Comparison of ENCODE assay signal across 18 cellular contexts in genomic region chr3:99751649-99752048, GRCh38.
DNase-seq lines count a peak whose midpoint lies in the region; ATAC-seq and TF ChIP-seq lines count a peak whose summit lies in the region.
"Had no signal": no experiment of that assay in that cellular context is flagged by ENCODE, and none has a peak within 500 bp of the region (broad histone marks: within the 10 kb centered on the region; RNA-seq: fewer than 3 reads in every experiment).

No MANE protein-coding gene starts in this region.

- H2AFZ ChIP-seq in osteoblast (ENCODE audit: low read length), result no peak overlapping the region

- H3K4me1 ChIP-seq in RWPE2 (ENCODE audit: insufficient read depth, poor library complexity, severe bottlenecking) (peaks cover 20% of the 10 kb centered on the region), osteoblast (ENCODE audit: insufficient read depth, low read length) (peaks cover 58% of the 10 kb centered on the region)
- H3K4me1 ChIP-seq: BLaER1 had no signal

- H3K36me3 ChIP-seq in RWPE2 (ENCODE audit: low read depth) (peaks cover 19% of the 10 kb centered on the region), osteoblast (ENCODE audit: insufficient read depth, low read length) (peaks cover 56% of the 10 kb centered on the region)
- H3K36me3 ChIP-seq: BLaER1 had no signal

- H3K4me3 ChIP-seq in RWPE2 (ENCODE audit: severe bottlenecking) (no peak overlapping the region), epithelial cell of proximal tubule (ENCODE audit: low read depth, low read length) (no peak overlapping the region), osteoblast (ENCODE audit: insufficient read depth, low read length) (no peak overlapping the region)
- H3K4me3 ChIP-seq: BLaER1 had no signal

- ATAC-seq in RWPE2 (ENCODE audit: low read depth), result peak; percentile 75
- ATAC-seq in HG03097 (IDR thresholded peaks at IDR 0.05; ENCODE audit: low FRiP score, unreplicated experiment), result no peak
- no peak for ATAC-seq in GM21360 (IDR thresholded peaks at IDR 0.05; ENCODE audit: unreplicated experiment)
- no peak for ATAC-seq in stimulated activated naive CD8-positive, alpha-beta T cell treated with anti-CD3 and anti-CD28 coated beads, Interleukin-15, Interleukin-2, amounts not matched to agents 100 U/mL and 50 U/mL, for 24 hours
- ATAC-seq: activated T-cell treated with anti-CD3 and anti-CD28 coated beads, Interleukin-2, amount 50 U/mL, for 72 hours had no signal

- no peaks in the 10 kb centered on the region for H4K20me1 ChIP-seq in osteoblast (ENCODE audit: insufficient read depth, low read length)
- H4K20me1 ChIP-seq: BLaER1 had no signal

- H3K9me3 ChIP-seq in RWPE2 (ENCODE audit: severe bottlenecking) (no peaks in the 10 kb centered on the region), osteoblast (ENCODE audit: low read depth, low read length) (no peaks in the 10 kb centered on the region)
- H3K9me3 ChIP-seq: BLaER1 had no signal

- H3K27me3 ChIP-seq in RWPE2 (ENCODE audit: insufficient read depth, poor library complexity, severe bottlenecking) (no peaks in the 10 kb centered on the region), osteoblast (ENCODE audit: insufficient read depth, low read length) (no peaks in the 10 kb centered on the region)
- H3K27me3 ChIP-seq: BLaER1 had no signal

- DNase-seq in Daoy (ENCODE audit: low read depth), result peak; percentile 49
- DNase-seq in RWPE2 (ENCODE audit: low spot score), result no peak
- peak; percentile 50 for DNase-seq in epithelial cell of proximal tubule (ENCODE audit: low read depth)
- peak; percentile 36 for DNase-seq in osteoblast (ENCODE audit: insufficient read length, low spot score, missing footprints)
- no peak for DNase-seq in NCI-H1048 (lab: John Stamatoyannopoulos, UW)
- DNase-seq in stimulated activated naive CD8-positive, alpha-beta T cell treated with anti-CD3 and anti-CD28 coated beads, Interleukin-15, Interleukin-2, amounts not matched to agents 100 U/mL and 50 U/mL, for 24 hours, result no peak
- DNase-seq: activated CD4-positive, alpha-beta T cell treated with anti-CD3 and anti-CD28 coated beads, Interleukin-2, amount 50 U/mL, for 1 hour; activated T-cell treated with anti-CD3 and anti-CD28 coated beads, Interleukin-2, amount 50 U/mL, for 72 hours; anterior cingulate cortex; DND-41; midbrain; NCI-H2227 treated with DMSO at 0.1 percent for 48 hours; OCI-M1; stimulated activated CD4-positive, alpha-beta T cell treated with anti-CD3 and anti-CD28 coated beads, Interleukin-1b, Interleukin-23, amount 100 ng/mL, for 48 hours had no signal

- TF ChIP-seq CTCF in RWPE2 (IDR thresholded peaks at IDR 0.05; ENCODE audit: poor library complexity, severe bottlenecking), result no peak
- TF ChIP-seq CTCF in epithelial cell of proximal tubule (conservative IDR thresholded peaks at IDR 0.05; ENCODE audit: low read depth, low read length), result no peak
- TF ChIP-seq CTCF in osteoblast (IDR thresholded peaks at IDR 0.05; ENCODE audit: extremely low read depth, low read depth, low read length), result no peak

- H3K4me2 ChIP-seq in osteoblast (ENCODE audit: insufficient read depth, low read length), result peak overlapping the region; percentile 5
- H3K4me2 ChIP-seq: BLaER1 had no signal

- H3K27ac ChIP-seq in RWPE2 (ENCODE audit: poor library complexity, severe bottlenecking), result peak overlapping the region; percentile 84
- H3K27ac ChIP-seq in osteoblast (ENCODE audit: low read depth, low read length), result peak overlapping the region; percentile 67
- H3K27ac ChIP-seq: BLaER1, HL-60 had no signal

- H3K79me2 ChIP-seq in osteoblast (ENCODE audit: insufficient read depth, low read length), result peaks cover 14% of the 10 kb centered on the region

Comparison
In these comparisons a context has a peak if more than half of its experiments do, and no peak if none do; other contexts are left out.
1. DNase-seq: peak in Daoy (single experiment), epithelial cell of proximal tubule (single experiment) and osteoblast (single experiment); none in RWPE2 (single experiment), NCI-H1048 (single experiment) and stimulated activated naive CD8-positive, alpha-beta T cell treated with anti-CD3 and anti-CD28 coated beads, Interleukin-15, Interleukin-2, amounts not matched to agents 100 U/mL and 50 U/mL, for 24 hours (single experiment).